ENCODE assay signal across 18 cellular contexts in genomic region chr5:179079165-179079987, GRCh38. TPM values are rescaled to one million over a fixed set of nuclear protein-coding genes. Genes with fewer than 3 reads are reported as not detected.
DNase-seq lines count a peak whose midpoint lies in the region; ATAC-seq and TF ChIP-seq lines count a peak whose summit lies in the region.
"Had no signal": no experiment of that assay in that cellular context is flagged by ENCODE, and none has a peak within 500 bp of the region (broad histone marks: within the 10 kb centered on the region; RNA-seq: fewer than 3 reads in every experiment).

No MANE protein-coding gene starts in this region.

- H3K4me3 Mint-ChIP-seq in endodermal cell: no peak overlapping the region

- TF ChIP-seq CTCF in endodermal cell (conservative IDR thresholded peaks at IDR 0.05): no peak

- H3K9me2 ChIP-seq in GM23248 (ENCODE audit: insufficient read depth): no peaks in the 10 kb centered on the region
- H3K9me2 ChIP-seq: SK-N-SH had no signal

- H3K9me3 ChIP-seq in GM23248 (ENCODE audit: low read depth): peaks cover 39% of the 10 kb centered on the region
- peaks cover 97% of the 10 kb centered on the region for H3K9me3 ChIP-seq in adipocyte (ENCODE audit: control insufficient read depth, low read length)
- H3K9me3 ChIP-seq in endodermal cell (ENCODE audit: control insufficient read depth, low read length): peaks cover 94% of the 10 kb centered on the region

- in situ Hi-C loops in GM23248 (cut with MboI): no loop called here

- no peaks in the 10 kb centered on the region for H3K4me1 Mint-ChIP-seq in endodermal cell

- H3K27ac ChIP-seq in GM23248: no peak overlapping the region
- no peak overlapping the region for H3K27ac ChIP-seq in endodermal cell (ENCODE audit: low read depth, low read length)
- no peak overlapping the region for H3K27ac ChIP-seq in rectal smooth muscle tissue (ENCODE audit: low read depth, low read length)

- H3K27ac Mint-ChIP-seq in endodermal cell: no peak overlapping the region

- H3K36me3 Mint-ChIP-seq in endodermal cell (ENCODE audit: low read depth): peaks cover 66% of the 10 kb centered on the region

- H3K4me2 ChIP-seq in GM23248 (ENCODE audit: unreplicated experiment): no peak overlapping the region
- H3K4me2 ChIP-seq: SK-N-SH had no signal

- no peaks in the 10 kb centered on the region for H3K4me1 ChIP-seq in GM23248 (ENCODE audit: insufficient read depth)
- H3K4me1 ChIP-seq in adipocyte (ENCODE audit: control insufficient read depth, insufficient read depth, low read length): no peaks in the 10 kb centered on the region
- H3K4me1 ChIP-seq in endodermal cell (ENCODE audit: control insufficient read depth, insufficient read depth, low read length): no peaks in the 10 kb centered on the region
- H3K4me1 ChIP-seq in rectal smooth muscle tissue (ENCODE audit: control insufficient read depth, insufficient read depth, low read length): no peaks in the 10 kb centered on the region
- H3K4me1 ChIP-seq: HAP-1 had no signal

- H3K4me3 ChIP-seq in GM23248 (no peak overlapping the region), adipocyte (ENCODE audit: low read length) (peak overlapping the region; percentile 58), endodermal cell (ENCODE audit: low read length) (peak overlapping the region; percentile 62), rectal smooth muscle tissue (ENCODE audit: low read length) (peak overlapping the region; percentile 2)
- H3K4me3 ChIP-seq: HAP-1 had no signal

- no peak overlapping the region for H2AFZ ChIP-seq in GM23248

- no peaks in the 10 kb centered on the region for H4K20me1 ChIP-seq in GM23248 (ENCODE audit: insufficient read depth)

- peaks cover 22% of the 10 kb centered on the region for H3F3A ChIP-seq in GM23248 (ENCODE audit: insufficient read depth)

- 97 to 99% methylated on average over 11 of the region's 11 CpGs for WGBS in GM23248 (ENCODE audit: low coverage in 1 of 2, low lambda C conversion rate in 2 of 2, missing lambda C conversion rate in 2 of 2), 2 experiments
- 91 to 93% methylated on average over 9 to 11 of the region's 11 CpGs for WGBS in endodermal cell (ENCODE audit: insufficient coverage in 1 of 2, insufficient read length in 1 of 2), 2 experiments

- H3K9me3 Mint-ChIP-seq in endodermal cell: peaks cover 90% of the 10 kb centered on the region

- DNase-seq in GM23248: peak; percentile 6
- DNase-seq in adipocyte (ENCODE audit: low read depth): no peak
- DNase-seq in endodermal cell: no peak
- no peak for DNase-seq in GM03348 (ENCODE audit: low spot score)
- no peak for DNase-seq in GF-D8 (lab: John Stamatoyannopoulos, UW)
- DNase-seq: C1 segment of cervical spinal cord, KG1, MV-4-11, NCI-H1694 treated with DMSO at 0.1 percent for 48 hours, NCI-H2227 treated with DMSO at 0.1 percent for 48 hours, NCI-H524, NCI-H82, OCI-M1, Right ventricle myocardium superior, SK-N-SH had no signal

- H3K27me3 Mint-ChIP-seq in endodermal cell (ENCODE audit: insufficient read depth): peaks cover 3% of the 10 kb centered on the region

- no peak for ATAC-seq in GM19463 (IDR thresholded peaks at IDR 0.05; ENCODE audit: unreplicated experiment)

- H3K36me3 ChIP-seq in GM23248 (ENCODE audit: low read depth) (peaks cover 88% of the 10 kb centered on the region), adipocyte (ENCODE audit: control insufficient read depth, insufficient read depth, low read length, severe bottlenecking) (peaks cover 59% of the 10 kb centered on the region), endodermal cell (ENCODE audit: control insufficient read depth, insufficient read depth, low read length) (peaks cover 39% of the 10 kb centered on the region), rectal smooth muscle tissue (ENCODE audit: control insufficient read depth, insufficient read depth, low read length) (peaks cover 49% of the 10 kb centered on the region)
- H3K36me3 ChIP-seq: HAP-1 had no signal

- H3K9ac ChIP-seq in GM23248: no peak overlapping the region
- H3K9ac ChIP-seq in adipocyte (ENCODE audit: low read length): no peak overlapping the region
- H3K9ac ChIP-seq in endodermal cell (ENCODE audit: extremely low read depth, low read length, poor library complexity, severe bottlenecking): no peak overlapping the region
- no peak overlapping the region for H3K9ac ChIP-seq in rectal smooth muscle tissue (ENCODE audit: low read length)
- H3K9ac ChIP-seq: SK-N-SH had no signal

- H3K27me3 ChIP-seq in GM23248 (replicated peaks; ENCODE audit: insufficient read depth) (no peaks in the 10 kb centered on the region), adipocyte (replicated peaks; ENCODE audit: control insufficient read depth, insufficient read depth, low read length) (no peaks in the 10 kb centered on the region), endodermal cell (ENCODE audit: control insufficient read depth, insufficient read depth, low read length, poor library complexity, severe bottlenecking) (no peaks in the 10 kb centered on the region), rectal smooth muscle tissue (ENCODE audit: control insufficient read depth, insufficient read depth, low read length) (no peaks in the 10 kb centered on the region)

- no peaks in the 10 kb centered on the region for H3K79me2 ChIP-seq in GM23248 (ENCODE audit: insufficient read depth)

RNA-seq across cellular contexts. Expression of gene ZNF354C, which starts 19.2 kb away (rescaled TPM):
- 6.9 and 7.5 TPM in 2 replicates for total RNA-seq in GM23248 (2014; rRNA removed; shearing (Covaris generic))
- polyA plus RNA-seq in GM23248 (2016; fragmentation: Nextera tagmentation; extraction: Ambion mirVana): 2.2 and 2.5 TPM in 2 replicates
- 1 to 10 TPM; 3.4 to 4.8 TPM for total RNA-seq in endodermal cell
- polyA plus RNA-seq in endodermal cell (2013, experiment 1 of 2): 6.2 TPM
- polyA plus RNA-seq in endodermal cell (2013, experiment 2 of 2): 5.9 TPM

RNA-seq across cellular contexts. Expression of gene ZNF879, which starts 55.8 kb away (rescaled TPM):
- total RNA-seq in GM23248 (2014; rRNA removed; shearing (Covaris generic)): 1.8 and 5.4 TPM in 2 replicates
- polyA plus RNA-seq in GM23248 (2016; fragmentation: Nextera tagmentation; extraction: Ambion mirVana): 2.8 and 3.2 TPM in 2 replicates
- 1 to 10 TPM; 5.8 to 6.6 TPM for total RNA-seq in endodermal cell
- 4.1 TPM for polyA plus RNA-seq in endodermal cell (2013, experiment 1 of 2)
- 3.7 TPM for polyA plus RNA-seq in endodermal cell (2013, experiment 2 of 2)
